Comparison of ENCODE assay signal across 2 cellular contexts in the genomic region with DNA sequence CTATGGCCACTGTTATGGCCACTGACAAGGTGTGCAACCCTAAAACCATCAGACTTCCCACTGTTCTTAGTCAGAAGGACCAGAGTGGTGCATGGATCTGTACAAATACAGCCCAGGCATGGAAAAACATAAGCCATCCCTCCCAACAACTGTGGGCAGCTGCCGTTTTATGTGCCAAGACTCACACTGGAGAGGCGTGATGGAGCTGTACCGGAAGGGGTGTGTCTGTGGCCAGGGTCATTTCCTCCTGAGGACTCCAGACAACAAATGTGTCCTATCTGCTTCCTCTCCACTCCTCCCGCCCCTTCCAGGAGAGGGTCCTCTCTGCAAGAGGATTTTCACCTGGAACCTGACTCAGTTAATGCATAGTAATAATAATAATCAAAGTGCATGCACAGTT.
TF ChIP-seq lines count a peak whose summit lies in the region.

No MANE protein-coding gene starts in this region.

TF ChIP-seq in GM12878, 131 proteins besides CTCF, POLR2A, EP300 and RAD21:
- TF ChIP-seq BMI1 (IDR thresholded peaks at IDR 0.05; ENCODE audit: borderline replicate concordance) (no peak), GABPA (IDR thresholded peaks at IDR 0.05; ENCODE audit: low read depth) (peak; percentile 38; the same call in 1 of the 2 replicates)

TF ChIP-seq in HEK293T, 16 proteins besides CTCF, POLR2A, EP300 and RAD21:
- TF ChIP-seq L3MBTL2 (conservative IDR thresholded peaks at IDR 0.05) (no peak), ELF4 (IDR thresholded peaks at IDR 0.05) (no peak), FOXK2 (IDR thresholded peaks at IDR 0.05) (no peak), FOXM1 (IDR thresholded peaks at IDR 0.05; ENCODE audit: borderline replicate concordance) (no peak), LEF1 (IDR thresholded peaks at IDR 0.05; ENCODE audit: borderline replicate concordance) (no peak), SP1 (IDR thresholded peaks at IDR 0.05) (no peak), HDGF (IDR thresholded peaks at IDR 0.05; ENCODE audit: borderline replicate concordance) (no peak), FOXA1 (IDR thresholded peaks at IDR 0.05) (no peak)
